ENCODE assay signal across 20 cellular contexts in the genomic region with DNA sequence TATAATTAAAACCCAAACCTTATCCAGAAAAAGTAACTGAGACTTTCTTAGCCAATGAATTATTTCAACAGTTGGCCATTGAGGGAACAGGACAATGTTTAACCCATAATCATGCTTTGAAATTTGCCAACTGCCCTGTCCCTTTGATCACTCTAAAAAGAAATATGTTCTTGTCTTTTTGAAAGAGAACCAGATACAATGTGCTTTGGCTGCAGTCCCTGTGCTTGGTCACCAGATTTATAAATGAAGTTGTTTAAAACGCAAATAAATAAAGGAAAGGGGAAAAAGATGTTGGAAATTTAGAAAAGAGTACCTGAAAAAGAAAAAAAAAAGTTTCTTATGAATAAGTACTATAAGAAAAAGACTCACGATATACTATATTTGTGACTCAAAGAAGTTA.
"Had no signal": no experiment of that assay in that cellular context is flagged by ENCODE, and none has a peak within 500 bp of the region (broad histone marks: within the 10 kb centered on the region; RNA-seq: fewer than 3 reads in every experiment).

No MANE protein-coding gene starts in this region.

- H3K4me1 Mint-ChIP-seq: immature natural killer cell; naive B cell; stimulated activated naive B cell treated with anti-CD40 and anti-IgM and Interleukin-4, amounts not matched to agents 10 μg/mL and 1 μg/mL and 100 μg/mL, for 72 hours; stimulated activated naive CD8-positive, alpha-beta T cell treated with anti-CD3 and anti-CD28 coated beads, Interleukin-15, amount 100 ng/mL, for 72 hours had no signal

- H3K27ac Mint-ChIP-seq: endodermal cell; immature natural killer cell; naive B cell; stimulated activated naive B cell treated with anti-CD40 and anti-IgM and Interleukin-4, amounts not matched to agents 10 μg/mL and 1 μg/mL and 100 μg/mL, for 72 hours; stimulated activated naive CD8-positive, alpha-beta T cell treated with anti-CD3 and anti-CD28 coated beads, Interleukin-15, amount 100 ng/mL, for 72 hours had no signal

- H3K4me3 Mint-ChIP-seq: endodermal cell; immature natural killer cell; naive B cell; stimulated activated naive B cell treated with anti-CD40 and anti-IgM and Interleukin-4, amounts not matched to agents 10 μg/mL and 1 μg/mL and 100 μg/mL, for 72 hours; stimulated activated naive CD8-positive, alpha-beta T cell treated with anti-CD3 and anti-CD28 coated beads, Interleukin-15, amount 100 ng/mL, for 72 hours had no signal

- ATAC-seq: gastrocnemius medialis; left colon; stimulated activated naive B cell treated with anti-CD40 and anti-IgM and Interleukin-4, amounts not matched to agents 10 μg/mL and 1 μg/mL and 100 μg/mL, for 72 hours; stimulated activated naive CD8-positive, alpha-beta T cell treated with anti-CD3 and anti-CD28 coated beads, Interleukin-15, amount 100 ng/mL, for 72 hours had no signal

- H3K27ac ChIP-seq: coronary artery, gastrocnemius medialis, neutrophil, right atrium auricular region, skin epidermis, thoracic aorta, upper lobe of left lung, vagina had no signal

- H3K9me3 Mint-ChIP-seq: endodermal cell had no signal

- H3K36me3 ChIP-seq: gastrocnemius medialis, neutrophil, right atrium auricular region, sigmoid colon, thoracic aorta, upper lobe of left lung, vagina had no signal

- DNase-seq: effector CD4-positive, alpha-beta T cell; endodermal cell; gastrocnemius medialis; glutamatergic neuron; immature natural killer cell; left colon; naive B cell; posterior cingulate gyrus; sigmoid colon; stimulated activated CD4-positive, alpha-beta T cell treated with anti-CD3 and anti-CD28 coated beads, Interleukin-2, amount 100 ng/mL, for 24 hours; stimulated activated CD4-positive, alpha-beta T cell treated with anti-CD3 and anti-CD28 coated beads, Interleukin-4, amount 100 ng/mL, for 4 hours; stimulated activated naive B cell treated with anti-CD40 and anti-IgM and Interleukin-4, amounts not matched to agents 10 μg/mL and 1 μg/mL and 100 μg/mL, for 72 hours; stimulated activated naive CD8-positive, alpha-beta T cell treated with anti-CD3 and anti-CD28 coated beads, Interleukin-15, amount 100 ng/mL, for 72 hours; upper lobe of left lung had no signal

- H3K4me1 ChIP-seq: gastrocnemius medialis, right atrium auricular region, upper lobe of left lung had no signal

- H3K27me3 ChIP-seq: gastrocnemius medialis, neutrophil, right atrium auricular region, sigmoid colon, upper lobe of left lung, vagina had no signal

- H3K27me3 Mint-ChIP-seq: naive B cell; stimulated activated naive B cell treated with anti-CD40 and anti-IgM and Interleukin-4, amounts not matched to agents 10 μg/mL and 1 μg/mL and 100 μg/mL, for 72 hours; stimulated activated naive CD8-positive, alpha-beta T cell treated with anti-CD3 and anti-CD28 coated beads, Interleukin-15, amount 100 ng/mL, for 72 hours had no signal

- H3K36me3 Mint-ChIP-seq: immature natural killer cell; naive B cell; stimulated activated naive B cell treated with anti-CD40 and anti-IgM and Interleukin-4, amounts not matched to agents 10 μg/mL and 1 μg/mL and 100 μg/mL, for 72 hours had no signal

- H3K4me3 ChIP-seq: coronary artery, gastrocnemius medialis, right atrium auricular region, sigmoid colon, skin epidermis, thoracic aorta, upper lobe of left lung, vagina had no signal
